1 cellular context compared by ENCODE assay signal in the genomic region with DNA sequence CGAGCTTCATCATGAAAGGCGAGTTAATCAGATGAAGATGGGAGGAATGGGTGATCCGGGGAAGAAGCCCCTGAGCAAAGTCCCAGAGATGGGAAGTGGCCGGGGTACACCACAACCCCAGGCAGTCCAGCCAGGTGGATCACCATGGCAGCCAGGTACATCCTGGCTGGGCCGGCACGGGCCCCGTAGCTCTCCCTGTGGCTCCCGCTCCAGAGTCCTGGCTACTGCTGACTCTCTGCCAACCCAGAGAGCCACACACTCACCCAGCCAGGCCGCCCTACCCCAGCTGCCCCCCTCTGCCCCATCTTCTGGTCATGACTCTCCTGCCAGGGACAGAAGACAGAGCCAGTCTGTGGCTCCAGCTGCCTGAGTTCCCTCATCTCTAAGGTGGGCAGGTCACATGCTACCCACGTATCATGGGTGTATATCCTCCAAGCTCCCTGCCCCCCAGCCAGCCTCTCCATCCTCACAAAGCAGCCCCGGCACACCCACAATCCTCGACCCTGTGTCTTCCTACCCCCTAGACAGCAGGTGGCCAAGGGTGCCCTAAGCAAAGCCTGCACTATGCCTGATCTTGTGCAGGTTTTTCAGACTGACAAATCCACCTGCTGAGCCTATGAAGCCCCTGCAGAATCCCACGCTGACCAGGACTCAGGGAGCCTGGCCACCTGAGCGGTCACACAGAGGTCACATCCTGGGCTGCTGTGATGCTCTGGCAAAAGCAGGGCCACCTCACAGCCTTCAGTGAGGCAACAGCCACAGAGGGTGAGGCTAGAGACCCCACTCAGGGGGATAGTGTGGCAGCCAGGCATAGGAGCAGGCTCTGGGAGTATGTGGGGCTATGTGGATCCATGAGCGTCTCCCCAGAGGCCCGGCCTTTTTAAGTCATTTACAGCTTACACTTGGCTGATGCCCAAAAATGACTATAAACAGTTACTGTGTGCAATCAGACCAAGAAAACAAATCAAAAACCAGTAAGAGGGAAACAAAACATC.
TF ChIP-seq lines count a peak whose summit lies in the region.

No MANE protein-coding gene starts in this region.

TF ChIP-seq in GM12878, 131 proteins besides CTCF, POLR2A, EP300 and RAD21:
- TF ChIP-seq SUPT20H (IDR thresholded peaks at IDR 0.05; ENCODE audit: borderline replicate concordance, control insufficient read depth, low read depth, low read length) (no peak), ZNF274 (IDR thresholded peaks at IDR 0.05; ENCODE audit: insufficient read depth, insufficient read length) (no peak), BACH1 (IDR thresholded peaks at IDR 0.05; ENCODE audit: borderline replicate concordance) (no peak), JUND (IDR thresholded peaks at IDR 0.05; ENCODE audit: low read depth, low read length) (no peak), ZNF217 (IDR thresholded peaks at IDR 0.05) (no peak), HDGF (IDR thresholded peaks at IDR 0.05) (no peak), MEF2A (IDR thresholded peaks at IDR 0.05; ENCODE audit: insufficient read depth, low read depth, low read length) (no peak), RCOR1 (conservative IDR thresholded peaks at IDR 0.05; ENCODE audit: low read depth, low read length) (no peak), CBFB (IDR thresholded peaks at IDR 0.05; ENCODE audit: low read depth) (no peak), SMC3 (IDR thresholded peaks at IDR 0.05; ENCODE audit: borderline replicate concordance, low read length) (no peak)
